In the genomic region with DNA sequence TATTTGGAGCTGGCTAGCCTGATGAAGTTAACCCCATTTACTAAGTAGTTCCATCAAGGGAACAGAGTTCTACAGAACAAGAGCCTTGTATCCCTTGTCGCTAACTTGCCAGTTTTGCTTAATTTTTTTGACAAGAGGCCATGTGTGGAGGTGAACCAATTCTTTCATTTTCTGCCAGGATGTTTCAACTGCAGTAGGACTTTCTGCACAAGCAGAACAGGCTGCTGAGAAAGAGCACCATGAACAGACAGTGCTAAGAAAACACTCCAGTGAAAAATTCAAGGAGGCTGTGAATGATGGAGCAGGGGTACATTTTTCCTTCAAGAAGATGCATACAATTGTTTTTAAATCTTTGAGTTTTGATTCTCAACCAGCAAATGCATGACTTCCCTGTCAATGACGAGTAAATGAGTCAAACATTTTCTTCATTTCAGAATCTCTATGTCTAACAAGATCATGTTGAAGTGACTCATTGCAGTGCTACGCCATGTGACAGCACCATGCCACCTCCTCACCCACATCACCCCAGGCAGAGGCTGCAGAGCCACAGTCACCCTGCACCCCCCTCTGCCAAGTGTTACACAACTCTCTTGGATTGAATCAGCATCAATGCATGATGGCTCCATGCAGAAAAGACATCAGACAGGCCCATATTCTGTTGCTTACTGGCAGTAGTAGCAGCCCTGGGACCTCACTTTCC, we compare ENCODE assay signal across 8 cellular contexts.
DNase-seq lines count a peak whose midpoint lies in the region; ATAC-seq lines count a peak whose summit lies in the region.

No MANE protein-coding gene starts in this region.

- DNase-seq in Ammon's horn (ENCODE audit: low spot score) (peak; percentile 86), M059J (ENCODE audit: low read depth) (peak; percentile 98), left lobe of liver (ENCODE audit: low spot score) (no peak), HuH-7.5 (ENCODE audit: low spot score) (no peak)
- peak; percentile 57 for DNase-seq in activated naive CD8-positive, alpha-beta T cell treated with anti-CD3 and anti-CD28 coated beads, Interleukin-2, amount 50 U/mL, for 24 hours
- DNase-seq in stimulated activated naive CD8-positive, alpha-beta T cell treated with anti-CD3 and anti-CD28 coated beads, Interleukin-15, amount 100 ng/mL, for 72 hours: peak; percentile 43 to 84

- H3K9me3 Mint-ChIP-seq in activated naive CD8-positive, alpha-beta T cell treated with anti-CD3 and anti-CD28 coated beads, Interleukin-2, amount 50 U/mL, for 24 hours: no peaks in the 10 kb centered on the region
- H3K9me3 Mint-ChIP-seq in stimulated activated naive CD8-positive, alpha-beta T cell treated with anti-CD3 and anti-CD28 coated beads, Interleukin-15, amount 100 ng/mL, for 72 hours: no peaks in the 10 kb centered on the region

- peak; percentile 97 for ATAC-seq in activated naive CD8-positive, alpha-beta T cell treated with anti-CD3 and anti-CD28 coated beads, Interleukin-2, amount 50 U/mL, for 24 hours
- ATAC-seq in left lobe of liver (peak; percentile 56), GM21723 (IDR thresholded peaks at IDR 0.05; ENCODE audit: unreplicated experiment) (no peak), GM21381 (IDR thresholded peaks at IDR 0.05; ENCODE audit: unreplicated experiment) (no peak)
- ATAC-seq in stimulated activated naive CD8-positive, alpha-beta T cell treated with anti-CD3 and anti-CD28 coated beads, Interleukin-15, amount 100 ng/mL, for 72 hours: peak; percentile 100

- no peak overlapping the region for H3K4me3 Mint-ChIP-seq in activated naive CD8-positive, alpha-beta T cell treated with anti-CD3 and anti-CD28 coated beads, Interleukin-2, amount 50 U/mL, for 24 hours
- no peak overlapping the region for H3K4me3 Mint-ChIP-seq in stimulated activated naive CD8-positive, alpha-beta T cell treated with anti-CD3 and anti-CD28 coated beads, Interleukin-15, amount 100 ng/mL, for 72 hours

- peaks cover 31% of the 10 kb centered on the region for H3K4me1 Mint-ChIP-seq in activated naive CD8-positive, alpha-beta T cell treated with anti-CD3 and anti-CD28 coated beads, Interleukin-2, amount 50 U/mL, for 24 hours
- H3K4me1 Mint-ChIP-seq in stimulated activated naive CD8-positive, alpha-beta T cell treated with anti-CD3 and anti-CD28 coated beads, Interleukin-15, amount 100 ng/mL, for 72 hours: peaks cover 29% of the 10 kb centered on the region

- H3K27me3 Mint-ChIP-seq in activated naive CD8-positive, alpha-beta T cell treated with anti-CD3 and anti-CD28 coated beads, Interleukin-2, amount 50 U/mL, for 24 hours: peaks cover 2% of the 10 kb centered on the region
- H3K27me3 Mint-ChIP-seq in stimulated activated naive CD8-positive, alpha-beta T cell treated with anti-CD3 and anti-CD28 coated beads, Interleukin-15, amount 100 ng/mL, for 72 hours: no peaks in the 10 kb centered on the region

- peak overlapping the region; percentile 50 for H3K27ac Mint-ChIP-seq in activated naive CD8-positive, alpha-beta T cell treated with anti-CD3 and anti-CD28 coated beads, Interleukin-2, amount 50 U/mL, for 24 hours
- H3K27ac Mint-ChIP-seq in stimulated activated naive CD8-positive, alpha-beta T cell treated with anti-CD3 and anti-CD28 coated beads, Interleukin-15, amount 100 ng/mL, for 72 hours: peak overlapping the region in 1 of 2 donors; percentile 31

- no peaks in the 10 kb centered on the region for H3K36me3 Mint-ChIP-seq in activated naive CD8-positive, alpha-beta T cell treated with anti-CD3 and anti-CD28 coated beads, Interleukin-2, amount 50 U/mL, for 24 hours (ENCODE audit: low read depth)

Comparison
In these comparisons a context has a peak if more than half of its experiments do, and no peak if none do; other contexts are left out.
1. DNase-seq: peak in Ammon's horn (single experiment), M059J (single experiment), activated naive CD8-positive, alpha-beta T cell treated with anti-CD3 and anti-CD28 coated beads, Interleukin-2, amount 50 U/mL, for 24 hours (single experiment) and stimulated activated naive CD8-positive, alpha-beta T cell treated with anti-CD3 and anti-CD28 coated beads, Interleukin-15, amount 100 ng/mL, for 72 hours (2 of 2); none in left lobe of liver (single experiment) and HuH-7.5 (single experiment).
2. ATAC-seq: peak in activated naive CD8-positive, alpha-beta T cell treated with anti-CD3 and anti-CD28 coated beads, Interleukin-2, amount 50 U/mL, for 24 hours (single experiment), left lobe of liver (single experiment) and stimulated activated naive CD8-positive, alpha-beta T cell treated with anti-CD3 and anti-CD28 coated beads, Interleukin-15, amount 100 ng/mL, for 72 hours (single experiment); none in GM21723 (single experiment) and GM21381 (single experiment).